Comparison of ENCODE assay signal across 8 cellular contexts in the genomic region with DNA sequence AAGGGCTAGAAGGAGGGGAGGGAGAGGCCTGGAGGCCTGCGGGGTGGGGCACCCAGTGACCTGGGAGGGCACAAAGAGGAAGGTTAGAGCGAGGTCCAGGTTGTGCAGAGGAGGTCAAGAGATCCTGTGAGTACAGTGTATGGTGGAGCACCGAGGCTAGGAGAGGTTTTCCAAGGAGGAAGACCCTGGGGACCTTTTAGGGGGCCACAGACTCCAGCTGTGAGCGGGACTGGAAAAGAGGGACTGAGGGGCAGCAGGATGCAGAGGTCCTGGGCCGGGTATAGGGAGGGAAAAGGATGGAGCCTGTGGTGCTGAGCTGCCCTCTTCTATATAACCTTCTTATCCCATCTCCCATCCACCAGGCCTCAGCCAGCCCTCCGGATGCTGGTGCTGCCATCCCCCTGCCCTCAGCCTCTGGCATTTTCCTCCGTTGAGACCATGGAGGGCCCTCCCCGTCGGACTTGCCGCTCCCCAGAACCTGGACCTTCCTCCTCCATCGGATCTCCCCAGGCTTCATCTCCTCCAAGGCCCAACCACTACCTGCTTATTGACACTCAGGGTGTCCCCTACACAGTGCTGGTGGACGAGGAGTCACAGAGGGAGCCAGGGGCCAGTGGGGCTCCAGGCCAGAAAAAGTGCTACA. TPM values are rescaled to one million over a fixed set of nuclear protein-coding genes. Genes with fewer than 3 reads are reported as not detected.
A peak's percentile ranks its signal among the peaks of the same experiment; 100 is the strongest.
DNase-seq lines count a peak whose midpoint lies in the region; ATAC-seq and TF ChIP-seq lines count a peak whose summit lies in the region.

No MANE protein-coding gene starts in this region.

- peaks cover 64% of the 10 kb centered on the region for H3K4me1 Mint-ChIP-seq in activated naive CD4-positive, alpha-beta T cell treated with anti-CD3 and anti-CD28 coated beads, Interleukin-2, amount 10 ng/mL, durations not matched to agents 7 days and 5 days
- H3K4me1 Mint-ChIP-seq in MCF 10A (ENCODE audit: insufficient read depth, unreplicated experiment) (peaks cover 18% of the 10 kb centered on the region), memory B cell (peaks cover 39% of the 10 kb centered on the region)

- H3K9me3 ChIP-seq in upper lobe of left lung, result no peaks in the 10 kb centered on the region

- TF ChIP-seq CTCF in MCF 10A (IDR thresholded peaks at IDR 0.05; ENCODE audit: unreplicated experiment) (no peak), upper lobe of left lung (IDR thresholded peaks at IDR 0.05) (no peak)

- intact Hi-C loops in MCF 10A (cut with micrococcal nuclease), result no loop called here

- POLR2A ChIA-PET in MCF 10A (lab: Yijun Ruan, JAX), result interaction anchor here (1.0 to 3.0 kb wide), 3 partner anchors 10 to 45 kb away, joined by 4 to 15 read pairs (median 6); a partner anchor contains a TSS

- CTCF ChIA-PET in activated naive CD4-positive, alpha-beta T cell treated with anti-CD3 and anti-CD28 coated beads, Interleukin-2, amount 10 ng/mL, durations not matched to agents 7 days and 5 days (lab: Charles Lee), result interaction anchor here (1.9 to 2.7 kb wide), 2 partner anchors 11 to 12 kb away, joined by 7 to 15 read pairs; no protein-coding TSS in a partner anchor
- CTCF ChIA-PET in MCF 10A (lab: Yijun Ruan, JAX), result interaction anchor here (0.7 to 3.6 kb wide), 5 partner anchors 9 to 14 kb away, joined by 3 to 25 read pairs (median 4); no protein-coding TSS in a partner anchor

- no peaks in the 10 kb centered on the region for H3K9me3 Mint-ChIP-seq in activated naive CD4-positive, alpha-beta T cell treated with anti-CD3 and anti-CD28 coated beads, Interleukin-2, amount 10 ng/mL, durations not matched to agents 7 days and 5 days
- H3K9me3 Mint-ChIP-seq in MCF 10A (ENCODE audit: unreplicated experiment), result no peaks in the 10 kb centered on the region
- H3K9me3 Mint-ChIP-seq in memory B cell, result no peaks in the 10 kb centered on the region

- 48 to 52% methylated on average over 11 to 12 of the region's 12 CpGs for WGBS in upper lobe of left lung, 2 donors

- peak overlapping the region; percentile 93 for H3K27ac Mint-ChIP-seq in activated naive CD4-positive, alpha-beta T cell treated with anti-CD3 and anti-CD28 coated beads, Interleukin-2, amount 10 ng/mL, durations not matched to agents 7 days and 5 days
- H3K27ac Mint-ChIP-seq in MCF 10A (ENCODE audit: low read depth, unreplicated experiment) (peak overlapping the region; percentile 94), memory B cell (peak overlapping the region; percentile 93)

- peak overlapping the region; percentile 92 for H3K4me3 Mint-ChIP-seq in activated naive CD4-positive, alpha-beta T cell treated with anti-CD3 and anti-CD28 coated beads, Interleukin-2, amount 10 ng/mL, durations not matched to agents 7 days and 5 days
- peak overlapping the region; percentile 82 for H3K4me3 Mint-ChIP-seq in MCF 10A (ENCODE audit: unreplicated experiment)
- peak overlapping the region; percentile 93 for H3K4me3 Mint-ChIP-seq in memory B cell

- H3K4me3 ChIP-seq in upper lobe of left lung, result peak overlapping the region; percentile 74 to 96 (median 86)

- ATAC-seq in memory B cell (ENCODE audit: low read depth) (no peak), upper lobe of left lung (ENCODE audit: low FRiP score in 2 of 2) (no peak), GM18519 (IDR thresholded peaks at IDR 0.05; ENCODE audit: low FRiP score, unreplicated experiment) (no peak), HG02870 (IDR thresholded peaks at IDR 0.05; ENCODE audit: unreplicated experiment) (no peak)

- TF ChIP-seq POLR2A in upper lobe of left lung (IDR thresholded peaks at IDR 0.05), result no peak

- no peak for DNase-seq in activated naive CD4-positive, alpha-beta T cell treated with anti-CD3 and anti-CD28 coated beads, Interleukin-2, amount 10 ng/mL, durations not matched to agents 7 days and 5 days
- no peak for DNase-seq in activated naive CD4-positive, alpha-beta T cell treated with Interleukin-2 at 50 U/mL for 16 hours
- DNase-seq in MCF 10A (ENCODE audit: unreplicated experiment), result no peak
- no peak for DNase-seq in memory B cell (ENCODE audit: low spot score in 2 of 2)
- DNase-seq in upper lobe of left lung, result no peak
- DNase-seq in NCI-H510A (lab: John Stamatoyannopoulos, UW), result no peak

- H3K27ac ChIP-seq in upper lobe of left lung, result peak overlapping the region; percentile 77 to 94 (median 91)

- BruUV-seq in MCF 10A (replicated peaks; lab: Mats Ljungman, UMichigan), result no TSS peak

- H3K36me3 ChIP-seq in upper lobe of left lung, result peaks cover 5 to 13% (median 8%) of the 10 kb centered on the region in 4 donors

- peaks cover 9% of the 10 kb centered on the region for H3K36me3 Mint-ChIP-seq in activated naive CD4-positive, alpha-beta T cell treated with anti-CD3 and anti-CD28 coated beads, Interleukin-2, amount 10 ng/mL, durations not matched to agents 7 days and 5 days
- H3K36me3 Mint-ChIP-seq in MCF 10A (ENCODE audit: insufficient read depth, unreplicated experiment) (peaks cover 50% of the 10 kb centered on the region), memory B cell (no peaks in the 10 kb centered on the region)

- TF ChIP-seq EP300 in upper lobe of left lung (IDR thresholded peaks at IDR 0.05), result no peak

- no peaks in the 10 kb centered on the region for H3K27me3 Mint-ChIP-seq in activated naive CD4-positive, alpha-beta T cell treated with anti-CD3 and anti-CD28 coated beads, Interleukin-2, amount 10 ng/mL, durations not matched to agents 7 days and 5 days
- H3K27me3 Mint-ChIP-seq in MCF 10A (ENCODE audit: insufficient read depth, unreplicated experiment) (no peaks in the 10 kb centered on the region), memory B cell (no peaks in the 10 kb centered on the region)

- no peaks in the 10 kb centered on the region for H3K27me3 ChIP-seq in upper lobe of left lung

- peaks cover 58 to 83% (median 63%) of the 10 kb centered on the region in 4 donors for H3K4me1 ChIP-seq in upper lobe of left lung

RNA-seq across cellular contexts. Expression of a gene that starts 0.9 kb away (rescaled TPM):
- total RNA-seq in MCF 10A (2022) (22.3 and 25.7 TPM in 2 replicates), upper lobe of left lung (10 to 100 TPM; 15.6 to 38.8 (median 21.9) TPM)

RNA-seq across cellular contexts. Expression of a gene that starts 3.5 kb away (rescaled TPM):
- total RNA-seq in MCF 10A (2022), result 38.9 and 44.9 TPM in 2 replicates
- total RNA-seq in upper lobe of left lung, result 10 to 100 TPM; 28.1 to 84.1 (median 38.0) TPM

RNA-seq across cellular contexts. Expression of a gene that starts 3.7 kb away (rescaled TPM):
- total RNA-seq in MCF 10A (2022) (2.3 and 2.5 TPM in 2 replicates), upper lobe of left lung (10 to 100 TPM; 15.3 to 44.0 (median 17.1) TPM)

RNA-seq across cellular contexts. Expression of a gene that starts 10.5 kb away (rescaled TPM):
- total RNA-seq in MCF 10A (2022), result 220 and 280 TPM in 2 replicates
- total RNA-seq in upper lobe of left lung, result 100 to 1,000 TPM in 4 of 6 donors, 10 to 100 TPM in 2; 57.7 to 294 (median 157) TPM

RNA-seq across cellular contexts. Expression of a gene that starts 19.9 kb away (rescaled TPM):
- total RNA-seq in MCF 10A (2022) (2.7 and 3.1 TPM in 2 replicates), upper lobe of left lung (10 to 100 TPM in 2 of 6 donors, 1 to 10 TPM in 4; 6.8 to 14.7 (median 8.6) TPM)
